Comparison of ENCODE assay signal across 11 cellular contexts in genomic region chr12:623172-623864, GRCh38. TPM values are rescaled to one million over a fixed set of nuclear protein-coding genes. Genes with fewer than 3 reads are reported as not detected.
DNase-seq lines count a peak whose midpoint lies in the region; ATAC-seq and TF ChIP-seq lines count a peak whose summit lies in the region.
"Had no signal": no experiment of that assay in that cellular context is flagged by ENCODE, and none has a peak within 500 bp of the region (broad histone marks: within the 10 kb centered on the region; RNA-seq: fewer than 3 reads in every experiment).

No MANE protein-coding gene starts in this region.

- H3K27me3 Mint-ChIP-seq in CD4-positive, alpha-beta T cell = no peaks in the 10 kb centered on the region
- H3K27me3 Mint-ChIP-seq in GM23338 (ENCODE audit: insufficient read depth, low read depth, poor library complexity) = peaks cover 10% of the 10 kb centered on the region
- H3K27me3 Mint-ChIP-seq in endodermal cell (ENCODE audit: insufficient read depth) = no peaks in the 10 kb centered on the region
- no peaks in the 10 kb centered on the region for H3K27me3 Mint-ChIP-seq in memory B cell

- no peaks in the 10 kb centered on the region for H3K9me2 ChIP-seq in GM23338 (ENCODE audit: insufficient read depth)

- H3K36me3 ChIP-seq in GM23338 (ENCODE audit: insufficient read depth) (no peaks in the 10 kb centered on the region), endodermal cell (ENCODE audit: control insufficient read depth, insufficient read depth, low read length) (no peaks in the 10 kb centered on the region)

- peak overlapping the region; percentile 25 for H3K4me3 Mint-ChIP-seq in CD4-positive, alpha-beta T cell
- H3K4me3 Mint-ChIP-seq in GM23338 (no peak overlapping the region), endodermal cell (no peak overlapping the region), memory B cell (no peak overlapping the region)

- no peaks in the 10 kb centered on the region for H3K36me3 Mint-ChIP-seq in CD4-positive, alpha-beta T cell (ENCODE audit: low read depth)
- no peaks in the 10 kb centered on the region for H3K36me3 Mint-ChIP-seq in GM23338 (ENCODE audit: low read depth)
- H3K36me3 Mint-ChIP-seq in endodermal cell (ENCODE audit: low read depth) = no peaks in the 10 kb centered on the region
- H3K36me3 Mint-ChIP-seq in memory B cell = peaks cover 2% of the 10 kb centered on the region

- H3K4me1 ChIP-seq in GM23338 (ENCODE audit: insufficient read depth) (peaks cover 16% of the 10 kb centered on the region), endodermal cell (ENCODE audit: control insufficient read depth, insufficient read depth, low read length) (peaks cover 16% of the 10 kb centered on the region)

- POLR2A ChIA-PET in CD4-positive, alpha-beta T cell (lab: Charles Lee) = interaction anchor here (0.6 to 1.5 kb wide), 3 partner anchors 7 to 124 kb away, joined by 3 to 8 read pairs (median 3); no protein-coding TSS in a partner anchor

- DNase-seq in CD4-positive, alpha-beta T cell = no peak
- peak; percentile 46 for DNase-seq in GM23338 (ENCODE audit: low spot score)
- peak; percentile 87 for DNase-seq in endodermal cell
- no peak for DNase-seq in memory B cell (ENCODE audit: low spot score in 2 of 2)
- DNase-seq in SHP77 (lab: John Stamatoyannopoulos, UW) = no peak
- no peak for DNase-seq in midbrain (lab: John Stamatoyannopoulos, UW)
- DNase-seq: effector memory CD4-positive, alpha-beta T cell; hippocampal formation; SW 1271 had no signal

- no peaks in the 10 kb centered on the region for H3K79me2 ChIP-seq in GM23338 (replicated peaks; ENCODE audit: insufficient read depth)

- H3K27me3 ChIP-seq in CD4-positive, alpha-beta T cell (ENCODE audit: control insufficient read depth, insufficient read depth, low read length) = no peaks in the 10 kb centered on the region
- no peaks in the 10 kb centered on the region for H3K27me3 ChIP-seq in GM23338 (ENCODE audit: insufficient read depth)
- no peaks in the 10 kb centered on the region for H3K27me3 ChIP-seq in endodermal cell (ENCODE audit: control insufficient read depth, insufficient read depth, low read length, poor library complexity, severe bottlenecking)

- CTCF ChIA-PET in CD4-positive, alpha-beta T cell (lab: Charles Lee) = interaction anchor here (1.3 kb wide), 1 partner anchor 191 kb away, joined by 3 read pairs; no protein-coding TSS in a partner anchor

- TF ChIP-seq CTCF in CD4-positive, alpha-beta T cell (IDR thresholded peaks at IDR 0.05) = no peak
- TF ChIP-seq CTCF in GM23338 (conservative IDR thresholded peaks at IDR 0.05; ENCODE audit: low read depth in 2 of 2) = no peak
- TF ChIP-seq CTCF in endodermal cell (conservative IDR thresholded peaks at IDR 0.05) = no peak

- H2AFZ ChIP-seq in GM23338 = peak overlapping the region; percentile 69

- peaks cover 51% of the 10 kb centered on the region for H3K4me1 Mint-ChIP-seq in CD4-positive, alpha-beta T cell (ENCODE audit: low read depth)
- peaks cover 20% of the 10 kb centered on the region for H3K4me1 Mint-ChIP-seq in GM23338
- peaks cover 33% of the 10 kb centered on the region for H3K4me1 Mint-ChIP-seq in endodermal cell
- H3K4me1 Mint-ChIP-seq in memory B cell = peaks cover 8% of the 10 kb centered on the region

- H4K20me1 ChIP-seq in GM23338 (replicated peaks; ENCODE audit: insufficient read depth) = no peaks in the 10 kb centered on the region

- peak overlapping the region; percentile 65 for H3K4me2 ChIP-seq in GM23338

- no peak overlapping the region for H3K27ac ChIP-seq in CD4-positive, alpha-beta T cell (ENCODE audit: low read depth, low read length)
- H3K27ac ChIP-seq in GM23338 (ENCODE audit: low read depth) (no peak overlapping the region), endodermal cell (ENCODE audit: low read depth, low read length) (no peak overlapping the region)

- intact Hi-C loops in CD4-positive, alpha-beta T cell (cut with DNase I, micrococcal nuclease) = no loop called here

- no peak for ATAC-seq in CD4-positive, alpha-beta T cell (ENCODE audit: poor library complexity)
- ATAC-seq in GM23338 (peak; percentile 85), memory B cell (ENCODE audit: low read depth) (no peak), GM19397 (IDR thresholded peaks at IDR 0.05; ENCODE audit: unreplicated experiment) (no peak)

- no peaks in the 10 kb centered on the region for H3K9me3 Mint-ChIP-seq in CD4-positive, alpha-beta T cell
- no peaks in the 10 kb centered on the region; the same call in 2 of the 3 replicates for H3K9me3 Mint-ChIP-seq in GM23338
- no peaks in the 10 kb centered on the region for H3K9me3 Mint-ChIP-seq in endodermal cell
- no peaks in the 10 kb centered on the region for H3K9me3 Mint-ChIP-seq in memory B cell

- no peaks in the 10 kb centered on the region for H3K9me3 ChIP-seq in CD4-positive, alpha-beta T cell (ENCODE audit: control insufficient read depth, low read length)
- no peaks in the 10 kb centered on the region for H3K9me3 ChIP-seq in endodermal cell (ENCODE audit: control insufficient read depth, low read length)

- H3K4me3 ChIP-seq in GM23338 = no peak overlapping the region
- H3K4me3 ChIP-seq in endodermal cell (ENCODE audit: low read length) = no peak overlapping the region

- H3K27ac Mint-ChIP-seq in CD4-positive, alpha-beta T cell = peak overlapping the region; percentile 18
- H3K27ac Mint-ChIP-seq in GM23338 (no peak overlapping the region), endodermal cell (peak overlapping the region; percentile 33), memory B cell (peak overlapping the region; percentile 11)

- H3F3A ChIP-seq in GM23338 (replicated peaks; ENCODE audit: low read depth) = peaks cover 5% of the 10 kb centered on the region; the same call in 1 of the 2 replicates

- 72 to 95% methylated on average over 4 to 6 of the region's 6 CpGs for WGBS in endodermal cell (ENCODE audit: insufficient coverage in 1 of 2, insufficient read length in 1 of 2), 2 experiments

- H3K9ac ChIP-seq in endodermal cell (ENCODE audit: extremely low read depth, low read length, poor library complexity, severe bottlenecking) = no peak overlapping the region

TF ChIP-seq in GM23338, 12 proteins besides CTCF, POLR2A, EP300 and RAD21:
- no peak for TF ChIP-seq EZH2 (IDR thresholded peaks at IDR 0.05; ENCODE audit: low read depth, unreplicated experiment)
- TF ChIP-seq POLR2AphosphoS5 (IDR thresholded peaks at IDR 0.05; ENCODE audit: low read depth) = no peak

RNA-seq across cellular contexts. Expression of gene NINJ2, which starts 39.9 kb away (rescaled TPM):
- 1 to 10 TPM; 1.1 to 3.4 TPM for total RNA-seq in CD4-positive, alpha-beta T cell
- 0.94 and 2.1 TPM in 2 replicates for total RNA-seq in GM23338 (2014; rRNA removed; shearing (Covaris generic))
- 1.2 and 2.6 TPM in 2 replicates for polyA plus RNA-seq in GM23338 (2016; fragmentation: Nextera tagmentation; extraction: Ambion mirVana)
- 1 to 10 TPM in 1 of 2 donors, under 1 TPM in 1; 0.73 to 5.1 TPM for total RNA-seq in endodermal cell
- polyA plus RNA-seq in endodermal cell (2013, experiment 1 of 2) = not detected
- 0.41 TPM for polyA plus RNA-seq in endodermal cell (2013, experiment 2 of 2)
- total RNA-seq: astrocyte had no signal

Comparison
In these comparisons a context has a peak if more than half of its experiments do, and no peak if none do; other contexts are left out.
1. DNase-seq: peak in GM23338 (single experiment) and endodermal cell (single experiment); none in CD4-positive, alpha-beta T cell (0 of 10), memory B cell (0 of 2), SHP77 (0 of 2) and midbrain (single experiment).